8 cellular contexts compared by ENCODE assay signal in the genomic region with DNA sequence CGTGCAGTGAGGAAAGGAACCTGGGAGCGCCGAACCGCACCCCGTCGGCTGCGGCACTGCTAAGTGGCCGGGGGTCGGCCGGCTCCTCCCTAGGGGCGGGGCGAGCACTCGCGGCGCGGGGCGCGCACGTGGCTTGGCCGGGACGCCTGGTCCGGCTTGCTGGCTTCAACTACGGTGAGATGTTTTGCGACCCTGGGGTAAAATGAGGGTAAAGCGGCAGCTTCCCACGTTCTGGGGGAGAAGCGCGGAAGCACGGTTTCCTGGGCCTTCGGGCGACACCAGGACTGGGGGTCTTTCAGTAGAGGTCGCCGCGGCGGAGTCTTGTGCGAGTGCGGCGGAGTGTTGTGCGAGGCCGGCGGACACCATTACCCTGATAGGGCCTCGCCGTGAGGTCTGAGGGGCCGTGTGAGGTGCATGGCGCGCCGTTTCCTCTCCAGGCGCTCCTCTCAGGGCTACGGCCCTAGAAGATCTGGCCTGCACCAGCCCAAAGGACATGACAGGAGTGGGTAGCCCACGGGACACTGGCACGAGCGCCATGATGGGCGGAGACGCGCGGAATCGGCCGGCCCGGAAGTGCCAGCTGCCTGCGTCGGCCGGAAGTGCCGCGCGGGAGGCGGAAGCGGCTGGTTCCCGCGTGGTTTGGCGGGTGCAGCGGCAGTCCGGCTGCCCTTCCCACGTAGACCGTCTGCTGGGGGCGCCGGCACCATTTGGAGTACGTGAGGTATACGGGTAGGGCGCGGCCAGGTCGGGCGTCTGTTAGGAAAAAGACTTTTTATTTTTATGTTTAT. TPM values are rescaled to one million over a fixed set of nuclear protein-coding genes. Genes with fewer than 3 reads are reported as not detected.
A peak's percentile ranks its signal among the peaks of the same experiment; 100 is the strongest.
DNase-seq lines count a peak whose midpoint lies in the region; TF ChIP-seq lines count a peak whose summit lies in the region.

A gene with protein sequence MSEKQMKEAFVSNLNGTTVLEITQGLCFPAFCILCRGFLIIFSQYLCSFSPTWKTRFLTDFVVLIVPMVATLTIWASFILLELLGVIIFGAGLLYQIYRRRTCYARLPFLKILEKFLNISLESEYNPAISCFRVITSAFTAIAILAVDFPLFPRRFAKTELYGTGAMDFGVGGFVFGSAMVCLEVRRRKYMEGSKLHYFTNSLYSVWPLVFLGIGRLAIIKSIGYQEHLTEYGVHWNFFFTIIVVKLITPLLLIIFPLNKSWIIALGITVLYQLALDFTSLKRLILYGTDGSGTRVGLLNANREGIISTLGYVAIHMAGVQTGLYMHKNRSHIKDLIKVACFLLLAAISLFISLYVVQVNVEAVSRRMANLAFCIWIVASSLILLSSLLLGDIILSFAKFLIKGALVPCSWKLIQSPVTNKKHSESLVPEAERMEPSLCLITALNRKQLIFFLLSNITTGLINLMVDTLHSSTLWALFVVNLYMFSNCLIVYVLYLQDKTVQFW (plus strand): TSS at position 107 of the 788 bp plus-strand sequence. CDS start 2,115 bp downstream, outside the sequence.

- peaks cover 41% of the 10 kb centered on the region for H3K36me3 Mint-ChIP-seq in nephron progenitor cell (ENCODE audit: low read depth)
- H3K36me3 Mint-ChIP-seq in stimulated activated naive CD8-positive, alpha-beta T cell treated with anti-CD3 and anti-CD28 coated beads, Interleukin-15, Interleukin-2, amounts not matched to agents 100 ng/mL and 50 ng/mL, for 24 hours (ENCODE audit: low read depth): peaks cover 64% of the 10 kb centered on the region

- H3K4me3 Mint-ChIP-seq in nephron progenitor cell: peak within 1 kb of the TSS; percentile 95
- H3K4me3 Mint-ChIP-seq in stimulated activated naive CD8-positive, alpha-beta T cell treated with anti-CD3 and anti-CD28 coated beads, Interleukin-15, Interleukin-2, amounts not matched to agents 100 ng/mL and 50 ng/mL, for 24 hours: peak within 1 kb of the TSS; percentile 98

- no peaks in the 10 kb centered on the region for H3K27me3 Mint-ChIP-seq in nephron progenitor cell (ENCODE audit: low read depth, poor library complexity)
- H3K27me3 Mint-ChIP-seq in stimulated activated naive CD8-positive, alpha-beta T cell treated with anti-CD3 and anti-CD28 coated beads, Interleukin-15, Interleukin-2, amounts not matched to agents 100 ng/mL and 50 ng/mL, for 24 hours: no peaks in the 10 kb centered on the region

- DNase-seq in EH (ENCODE audit: low read depth) (peak; percentile 90), H4 (ENCODE audit: low spot score) (peak; percentile 87), M059J (ENCODE audit: low read depth) (peak; percentile 88), SHP77 (lab: John Stamatoyannopoulos, UW) (peak; percentile 85 to 89), fibroblast of pulmonary artery (ENCODE audit: low read depth) (peak; percentile 89), nephron progenitor cell (peak; percentile 89)
- DNase-seq in activated T-helper 9 cell treated with anti-CD3 and anti-CD28 coated beads, Interleukin-2, amount 50 U/mL, for 16 hours (ENCODE audit: low read depth): peak; percentile 84

- H3K4me1 Mint-ChIP-seq in nephron progenitor cell: peaks cover 37% of the 10 kb centered on the region
- H3K4me1 Mint-ChIP-seq in stimulated activated naive CD8-positive, alpha-beta T cell treated with anti-CD3 and anti-CD28 coated beads, Interleukin-15, Interleukin-2, amounts not matched to agents 100 ng/mL and 50 ng/mL, for 24 hours (ENCODE audit: low read depth): peaks cover 38% of the 10 kb centered on the region

- no peaks in the 10 kb centered on the region for H3K9me3 Mint-ChIP-seq in nephron progenitor cell
- no peaks in the 10 kb centered on the region for H3K9me3 Mint-ChIP-seq in stimulated activated naive CD8-positive, alpha-beta T cell treated with anti-CD3 and anti-CD28 coated beads, Interleukin-15, Interleukin-2, amounts not matched to agents 100 ng/mL and 50 ng/mL, for 24 hours

- TF ChIP-seq CTCF in fibroblast of pulmonary artery (IDR thresholded peaks at IDR 0.05; ENCODE audit: low read length, missing control alignments): no peak
- no peak for TF ChIP-seq CTCF in nephron progenitor cell (IDR thresholded peaks at IDR 0.05)

- H3K27ac Mint-ChIP-seq in nephron progenitor cell: peak within 1 kb of the TSS; percentile 99
- peak within 1 kb of the TSS; percentile 99 for H3K27ac Mint-ChIP-seq in stimulated activated naive CD8-positive, alpha-beta T cell treated with anti-CD3 and anti-CD28 coated beads, Interleukin-15, Interleukin-2, amounts not matched to agents 100 ng/mL and 50 ng/mL, for 24 hours

- H3K4me3 ChIP-seq in fibroblast of pulmonary artery (replicated peaks; ENCODE audit: low read depth, low read length): peak within 1 kb of the TSS; percentile 92

RNA-seq across cellular contexts. Expression of the gene that starts here (rescaled TPM):
- 10.3 and 11.8 TPM in 2 replicates for total RNA-seq in H4 (2014; rRNA removed; shearing (Covaris generic))
- total RNA-seq in M059J (2014; rRNA removed; shearing (Covaris generic)): 8.3 and 10.8 TPM in 2 replicates

Comparison
In these comparisons a context has a peak if more than half of its experiments do, and no peak if none do; other contexts are left out.
1. Peak in every context shown above with its lines: DNase-seq and H3K4me3 ChIP-seq.